ENCODE assay signal across 8 cellular contexts in the genomic region with DNA sequence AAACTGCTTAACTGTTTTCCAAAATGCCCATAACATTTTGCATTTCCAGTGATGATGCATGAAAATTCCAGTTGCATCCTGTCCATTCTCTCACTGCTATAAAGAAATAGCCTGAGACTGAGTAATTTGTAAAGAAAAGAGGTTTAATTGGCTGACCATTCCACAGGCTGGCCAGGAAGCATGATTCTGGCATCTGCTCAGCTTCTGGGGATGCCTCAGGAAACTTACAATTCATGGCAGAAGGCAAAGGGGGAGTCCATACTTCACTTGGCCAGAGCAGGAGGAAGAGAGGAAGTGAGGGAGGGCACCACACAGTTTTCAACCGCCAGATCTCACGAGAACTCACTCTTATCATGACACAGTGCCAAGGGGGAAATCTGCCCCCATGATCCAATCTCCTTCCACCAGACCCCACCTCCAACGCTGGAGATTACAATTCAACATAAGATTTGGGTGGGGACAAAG. TPM values are rescaled to one million over a fixed set of nuclear protein-coding genes. Genes with fewer than 3 reads are reported as not detected.
DNase-seq lines count a peak whose midpoint lies in the region; ATAC-seq, FAIRE-seq and TF ChIP-seq lines count a peak whose summit lies in the region.

No MANE protein-coding gene starts in this region.

- ATAC-seq in HepG2 (no peak), GM19351 (IDR thresholded peaks at IDR 0.05; ENCODE audit: unreplicated experiment) (no peak)

- 89% methylated on average over 3 of the region's 3 CpGs for WGBS in HepG2 (ENCODE audit: low lambda C conversion rate)

- H2AFZ ChIP-seq in KMS-11 (ENCODE audit: low read depth), result peak overlapping the region; percentile 5; the same call in 1 of the 2 replicates
- H2AFZ ChIP-seq in HepG2 (ENCODE audit: low read length), result no peak overlapping the region

- CTCF ChIA-PET in HepG2 (lab: Yijun Ruan, JAX; ENCODE audit: low intra/inter-chr PET ratio, low total read pairs), result no interaction called here

- no peak for TF ChIP-seq POLR2A in HepG2 (IDR thresholded peaks at IDR 0.05; ENCODE audit: insufficient read depth in 1 of 2, low read depth in 2 of 2, low read length in 2 of 2)

- H3K9me3 ChIP-seq in HepG2 (ENCODE audit: low read length), result no peaks in the 10 kb centered on the region

- H3K79me2 ChIP-seq in KMS-11 (ENCODE audit: insufficient read depth, low read depth) (peaks cover 42% of the 10 kb centered on the region), HepG2 (ENCODE audit: insufficient read depth, low read length) (peaks cover 38% of the 10 kb centered on the region)

- no peak overlapping the region for H3K4me3 ChIP-seq in AG09309 (ENCODE audit: control insufficient read depth, low read depth, low read length)
- no peak overlapping the region for H3K4me3 ChIP-seq in KMS-11 (IDR thresholded peaks at IDR 0.05; ENCODE audit: insufficient read depth, low read depth, low read length)
- H3K4me3 ChIP-seq in HepG2 (replicated peaks in 1 of 3; ENCODE audit: insufficient read depth in 1 of 3, low read depth in 2 of 3, low read length in 3 of 3), result no peak overlapping the region; a peak in 1 of 6 replicates

- H3K4me1 ChIP-seq in KMS-11 (ENCODE audit: low read depth, poor library complexity, severe bottlenecking) (peaks cover 40% of the 10 kb centered on the region), HepG2 (ENCODE audit: insufficient read depth, low read length) (peaks cover 50% of the 10 kb centered on the region)

- DNase-seq in AG09309 (ENCODE audit: low read depth) (peak; percentile 62), HepG2 (ENCODE audit: low spot score) (no peak), urothelium cell line (ENCODE audit: low spot score) (no peak), NCI-H510A (lab: John Stamatoyannopoulos, UW) (no peak), cerebellar nuclear complex (lab: John Stamatoyannopoulos, UW) (no peak)
- peak; percentile 54 for DNase-seq in activated naive CD4-positive, alpha-beta T cell treated with anti-CD3 and anti-CD28 coated beads, Interleukin-2, amount 50 U/mL, for 16 hours

- intact Hi-C loops in HepG2 (cut with micrococcal nuclease; ENCODE audit: unreplicated experiment), result no loop called here

- POLR2A ChIA-PET in HepG2 (lab: Yijun Ruan, JAX), result no interaction called here

- TF ChIP-seq EP300 in HepG2 (IDR thresholded peaks at IDR 0.05; ENCODE audit: low read depth in 2 of 2, low read length in 2 of 2), result no peak
- TF ChIP-seq EP300 in HepG2 (CRISPR knock-in tag; IDR thresholded peaks at IDR 0.05; ENCODE audit: borderline replicate concordance), result no peak

- H3K27ac ChIP-seq in KMS-11 (peak overlapping the region; percentile 90), HepG2 (ENCODE audit: extremely low read length, insufficient read depth, low read length) (peak overlapping the region; percentile 82)

- BruUV-seq in HepG2 (replicated peaks; lab: Mats Ljungman, UMichigan), result no TSS peak

- no peak for TF ChIP-seq RAD21 in HepG2 (CRISPR knock-in tag; IDR thresholded peaks at IDR 0.05)

- in situ Hi-C loops in HepG2 (cut with HindIII; ENCODE audit: extremely low pct_ligation_motif_present, low pct_unique_long_range_greater_than_20kb), result no loop called here

- FAIRE-seq in HepG2 (lab: Jason Lieb, UNC), result no peak
- peak; percentile 17 for FAIRE-seq in urothelium cell line (lab: Jason Lieb, UNC)

- H3K4me2 ChIP-seq in KMS-11 (peak overlapping the region; percentile 100), HepG2 (ENCODE audit: low read depth, low read length) (peak overlapping the region; percentile 83)

- TF ChIP-seq CTCF in AG09309 (IDR thresholded peaks at IDR 0.05; ENCODE audit: control insufficient read depth, insufficient read depth, low read depth, low read length, missing control alignments), result no peak
- no peak for TF ChIP-seq CTCF in KMS-11 (conservative IDR thresholded peaks at IDR 0.05; ENCODE audit: low read depth, low read length)
- TF ChIP-seq CTCF in HepG2 (CRISPR knock-in tag; IDR thresholded peaks at IDR 0.05), result no peak

- H3K27me3 ChIP-seq in KMS-11 (ENCODE audit: insufficient read depth, low read depth), result no peaks in the 10 kb centered on the region
- H3K27me3 ChIP-seq in HepG2 (ENCODE audit: control insufficient read depth in 1 of 2, insufficient read depth in 2 of 2, low read length in 2 of 2), result no peaks in the 10 kb centered on the region; a peak in 1 of 5 replicates

- H4K20me1 ChIP-seq in KMS-11 (ENCODE audit: insufficient read depth), result no peaks in the 10 kb centered on the region
- no peaks in the 10 kb centered on the region; the same call in 1 of the 2 replicates for H4K20me1 ChIP-seq in HepG2 (ENCODE audit: insufficient read depth, low read length)

- H3K9ac ChIP-seq in KMS-11 (peak overlapping the region; percentile 71), HepG2 (ENCODE audit: insufficient read depth, low read depth, low read length) (no peak overlapping the region)

- peaks cover 6% of the 10 kb centered on the region; the same call in 1 of the 2 replicates for H3K36me3 ChIP-seq in KMS-11 (ENCODE audit: insufficient read depth)
- H3K36me3 ChIP-seq in HepG2 (replicated peaks in 1 of 2; ENCODE audit: control insufficient read depth in 1 of 2, insufficient read depth in 2 of 2, low read length in 2 of 2), result peaks cover 1 to 12% of the 10 kb centered on the region in 2 experiments

TF ChIP-seq in HepG2, 621 proteins besides CTCF, POLR2A, EP300 and RAD21 (continues in another document):
- TF ChIP-seq GTF3A (CRISPR knock-in tag; conservative IDR thresholded peaks at IDR 0.05) (no peak), ZMAT3 (CRISPR knock-in tag; conservative IDR thresholded peaks at IDR 0.05) (no peak), MYC (CRISPR knock-in tag; IDR thresholded peaks at IDR 0.05; ENCODE audit: borderline replicate concordance) (no peak)
- TF ChIP-seq, protein P1, sequence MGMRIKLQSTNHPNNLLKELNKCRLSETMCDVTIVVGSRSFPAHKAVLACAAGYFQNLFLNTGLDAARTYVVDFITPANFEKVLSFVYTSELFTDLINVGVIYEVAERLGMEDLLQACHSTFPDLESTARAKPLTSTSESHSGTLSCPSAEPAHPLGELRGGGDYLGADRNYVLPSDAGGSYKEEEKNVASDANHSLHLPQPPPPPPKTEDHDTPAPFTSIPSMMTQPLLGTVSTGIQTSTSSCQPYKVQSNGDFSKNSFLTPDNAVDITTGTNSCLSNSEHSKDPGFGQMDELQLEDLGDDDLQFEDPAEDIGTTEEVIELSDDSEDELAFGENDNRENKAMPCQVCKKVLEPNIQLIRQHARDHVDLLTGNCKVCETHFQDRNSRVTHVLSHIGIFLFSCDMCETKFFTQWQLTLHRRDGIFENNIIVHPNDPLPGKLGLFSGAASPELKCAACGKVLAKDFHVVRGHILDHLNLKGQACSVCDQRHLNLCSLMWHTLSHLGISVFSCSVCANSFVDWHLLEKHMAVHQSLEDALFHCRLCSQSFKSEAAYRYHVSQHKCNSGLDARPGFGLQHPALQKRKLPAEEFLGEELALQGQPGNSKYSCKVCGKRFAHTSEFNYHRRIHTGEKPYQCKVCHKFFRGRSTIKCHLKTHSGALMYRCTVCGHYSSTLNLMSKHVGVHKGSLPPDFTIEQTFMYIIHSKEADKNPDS (CRISPR knock-in tag; IDR thresholded peaks at IDR 0.05), result 0 out of 2 replicates have a peak, but pooled peaks have one; percentile 26

RNA-seq across cellular contexts. Expression of a gene that starts 18.2 kb away (rescaled TPM):
- total RNA-seq in HepG2 (2016; rRNA removed; fragmentation: Illumina TruSeq; extraction: Trizol), result 0.69 and 2.5 TPM in 2 replicates
- total RNA-seq in HepG2 (2016; cell fraction: cytosol; rRNA removed; fragmentation: Illumina TruSeq; extraction: Trizol; ENCODE audit: low read depth), result 4.0 TPM in 2 replicates
- total RNA-seq in HepG2 (2016; cell fraction: insoluble cytoplasmic fraction; rRNA removed; fragmentation: Illumina TruSeq; extraction: Trizol), result 0.18 and 2.5 TPM in 2 replicates
- total RNA-seq in HepG2 (2016; cell fraction: membrane; rRNA removed; fragmentation: Illumina TruSeq; extraction: Trizol), result 0.87 and 2.4 TPM in 2 replicates
- 7.5 and 7.7 TPM in 2 replicates for total RNA-seq in HepG2 (2016; cell fraction: nucleus; rRNA removed; fragmentation: Illumina TruSeq; extraction: Trizol)
- 7.7 and 8.6 TPM in 2 replicates for polyA plus RNA-seq in HepG2 (2011; rRNA removed)
- polyA plus RNA-seq in HepG2 (2011; cell fraction: cytosol; rRNA removed), result 0.85 and 3.0 TPM in 2 replicates
- 30.5 and 31.4 TPM in 2 replicates for polyA plus RNA-seq in HepG2 (2011; cell fraction: nucleus; rRNA removed)
- 5.3 and 5.9 TPM in 2 replicates for polyA plus RNA-seq in HepG2 (2012)
- 0.26 and 0.28 TPM in 2 replicates for polyA plus RNA-seq in HepG2 (2016; cell fraction: cytosol; fragmentation: Illumina TruSeq; extraction: Trizol; ENCODE audit: low read depth)
- 0.49 and 1.2 TPM in 2 replicates for polyA plus RNA-seq in HepG2 (2016; cell fraction: insoluble cytoplasmic fraction; fragmentation: Illumina TruSeq; extraction: Trizol; ENCODE audit: low read depth)
- polyA plus RNA-seq in HepG2 (2016; cell fraction: membrane; fragmentation: Illumina TruSeq; extraction: Trizol; ENCODE audit: low read depth), result 0.22 and 0.38 TPM in 2 replicates
- 19.9 and 22.7 TPM in 2 replicates for polyA plus RNA-seq in HepG2 (2016; cell fraction: nucleus; fragmentation: Illumina TruSeq; extraction: Trizol; ENCODE audit: insufficient read depth, low read depth)
- polyA minus RNA-seq in HepG2 (2011; rRNA and poly(A)+ RNA removed; ENCODE audit: low replicate concordance), result 0.42 and 2.6 TPM in 2 replicates
- 0.26 and 2.0 TPM in 2 replicates for polyA minus RNA-seq in HepG2 (2011; cell fraction: cytosol; rRNA and poly(A)+ RNA removed)
- polyA minus RNA-seq in HepG2 (2011; cell fraction: nucleus; rRNA and poly(A)+ RNA removed), result 26.3 and 30.8 TPM in 2 replicates

RNA-seq across cellular contexts. Expression of a gene that starts 43.6 kb away (rescaled TPM):
- total RNA-seq in HepG2 (2016; rRNA removed; fragmentation: Illumina TruSeq; extraction: Trizol), result not detected in 2 replicates
- total RNA-seq in HepG2 (2016; cell fraction: cytosol; rRNA removed; fragmentation: Illumina TruSeq; extraction: Trizol; ENCODE audit: low read depth), result not detected in 2 replicates
- total RNA-seq in HepG2 (2016; cell fraction: insoluble cytoplasmic fraction; rRNA removed; fragmentation: Illumina TruSeq; extraction: Trizol), result not detected in 2 replicates
- not detected in 2 replicates for total RNA-seq in HepG2 (2016; cell fraction: membrane; rRNA removed; fragmentation: Illumina TruSeq; extraction: Trizol)
- not detected in 2 replicates for total RNA-seq in HepG2 (2016; cell fraction: nucleus; rRNA removed; fragmentation: Illumina TruSeq; extraction: Trizol)
- not detected in 2 replicates for polyA plus RNA-seq in HepG2 (2011; rRNA removed)
- not detected in 2 replicates for polyA plus RNA-seq in HepG2 (2011; cell fraction: cytosol; rRNA removed)
- not detected in 2 replicates for polyA plus RNA-seq in HepG2 (2011; cell fraction: nucleus; rRNA removed)
- not detected in 2 replicates for polyA plus RNA-seq in HepG2 (2012)
- polyA plus RNA-seq in HepG2 (2016; cell fraction: cytosol; fragmentation: Illumina TruSeq; extraction: Trizol; ENCODE audit: low read depth), result not detected in 2 replicates
- not detected in 2 replicates for polyA plus RNA-seq in HepG2 (2016; cell fraction: insoluble cytoplasmic fraction; fragmentation: Illumina TruSeq; extraction: Trizol; ENCODE audit: low read depth)
- not detected in 2 replicates for polyA plus RNA-seq in HepG2 (2016; cell fraction: membrane; fragmentation: Illumina TruSeq; extraction: Trizol; ENCODE audit: low read depth)
- not detected in 2 replicates for polyA plus RNA-seq in HepG2 (2016; cell fraction: nucleus; fragmentation: Illumina TruSeq; extraction: Trizol; ENCODE audit: insufficient read depth, low read depth)
- not detected in 2 replicates for polyA minus RNA-seq in HepG2 (2011; rRNA and poly(A)+ RNA removed; ENCODE audit: low replicate concordance)
- polyA minus RNA-seq in HepG2 (2011; cell fraction: cytosol; rRNA and poly(A)+ RNA removed), result not detected in 2 replicates
- not detected in 2 replicates for polyA minus RNA-seq in HepG2 (2011; cell fraction: nucleus; rRNA and poly(A)+ RNA removed)

Comparison
In these comparisons a context has a peak if more than half of its experiments do, and no peak if none do; other contexts are left out.
1. DNase-seq: peak in AG09309 (single experiment) and activated naive CD4-positive, alpha-beta T cell treated with anti-CD3 and anti-CD28 coated beads, Interleukin-2, amount 50 U/mL, for 16 hours (single experiment); none in HepG2 (single experiment), urothelium cell line (single experiment), NCI-H510A (single experiment) and cerebellar nuclear complex (0 of 2).